22 cellular contexts compared by ENCODE assay signal in genomic region chr11:10487002-10487647, GRCh38. TPM values are rescaled to one million over a fixed set of nuclear protein-coding genes. Genes with fewer than 3 reads are reported as not detected.
A peak's percentile ranks its signal among the peaks of the same experiment; 100 is the strongest.
DNase-seq lines count a peak whose midpoint lies in the region; ATAC-seq and TF ChIP-seq lines count a peak whose summit lies in the region.
"Had no signal": no experiment of that assay in that cellular context is flagged by ENCODE, and none has a peak within 500 bp of the region (broad histone marks: within the 10 kb centered on the region; RNA-seq: fewer than 3 reads in every experiment).

No MANE protein-coding gene starts in this region.

- peaks cover 11% of the 10 kb centered on the region for H3K36me3 ChIP-seq in RWPE2 (ENCODE audit: low read depth)
- H3K36me3 ChIP-seq: neural progenitor cell had no signal

- H3K4me3 ChIP-seq in RWPE2 (ENCODE audit: severe bottlenecking), result no peak overlapping the region
- H3K4me3 ChIP-seq: neural progenitor cell, psoas muscle had no signal

- H3K4me1 ChIP-seq in RWPE2 (ENCODE audit: insufficient read depth, poor library complexity, severe bottlenecking), result peaks cover 30% of the 10 kb centered on the region

- intact Hi-C loops in activated CD8-positive, alpha-beta T cell treated with anti-CD3 and anti-CD28 coated beads for 36 hours (cut with micrococcal nuclease), result no loop called here
- intact Hi-C loops in activated naive CD4-positive, alpha-beta T cell treated with anti-CD3 and anti-CD28 coated beads for 36 hours (cut with micrococcal nuclease), result no loop called here

- no peaks in the 10 kb centered on the region for H3K27me3 Mint-ChIP-seq in activated CD8-positive, alpha-beta T cell treated with anti-CD3 and anti-CD28 coated beads for 36 hours
- H3K27me3 Mint-ChIP-seq in activated CD8-positive, alpha-beta T cell treated with anti-CD3 and anti-CD28 coated beads, Interleukin-2, amount 10 ng/mL, durations not matched to agents 7 days and 5 days (ENCODE audit: low read depth), result no peaks in the 10 kb centered on the region
- no peaks in the 10 kb centered on the region for H3K27me3 Mint-ChIP-seq in activated naive CD4-positive, alpha-beta T cell treated with anti-CD3 and anti-CD28 coated beads for 36 hours (ENCODE audit: low read depth)
- H3K27me3 Mint-ChIP-seq: effector memory CD8-positive, alpha-beta T cell; T-cell had no signal

- no peaks in the 10 kb centered on the region for H3K27me3 ChIP-seq in RWPE2 (ENCODE audit: insufficient read depth, poor library complexity, severe bottlenecking)
- H3K27me3 ChIP-seq: neural progenitor cell had no signal

- TF ChIP-seq CTCF in activated CD8-positive, alpha-beta T cell treated with anti-CD3 and anti-CD28 coated beads for 36 hours (IDR thresholded peaks at IDR 0.05), result no peak
- no peak for TF ChIP-seq CTCF in RWPE2 (IDR thresholded peaks at IDR 0.05; ENCODE audit: poor library complexity, severe bottlenecking)

- no peaks in the 10 kb centered on the region for H3K9me3 Mint-ChIP-seq in activated CD8-positive, alpha-beta T cell treated with anti-CD3 and anti-CD28 coated beads for 36 hours
- no peaks in the 10 kb centered on the region for H3K9me3 Mint-ChIP-seq in activated CD8-positive, alpha-beta T cell treated with anti-CD3 and anti-CD28 coated beads, Interleukin-2, amount 10 ng/mL, durations not matched to agents 7 days and 5 days (ENCODE audit: insufficient read depth)
- H3K9me3 Mint-ChIP-seq in activated naive CD4-positive, alpha-beta T cell treated with anti-CD3 and anti-CD28 coated beads for 36 hours, result no peaks in the 10 kb centered on the region
- H3K9me3 Mint-ChIP-seq: effector memory CD8-positive, alpha-beta T cell; T-cell had no signal

- POLR2A ChIA-PET in activated CD8-positive, alpha-beta T cell treated with anti-CD3 and anti-CD28 coated beads for 36 hours (lab: Charles Lee), result no interaction called here
- POLR2A ChIA-PET in activated CD8-positive, alpha-beta T cell treated with anti-CD3 and anti-CD28 coated beads, Interleukin-2, amount 10 ng/mL, durations not matched to agents 7 days and 5 days (lab: Charles Lee), result no interaction called here

- no peak for DNase-seq in activated CD8-positive, alpha-beta T cell treated with anti-CD3 and anti-CD28 coated beads for 36 hours
- no peak for DNase-seq in activated CD8-positive, alpha-beta T cell treated with anti-CD3 and anti-CD28 coated beads, Interleukin-2, amount 10 ng/mL, durations not matched to agents 7 days and 5 days
- DNase-seq in RWPE2 (ENCODE audit: low spot score) (no peak), epithelial cell of prostate (ENCODE audit: low read depth, low spot score) (no peak), substantia nigra (lab: John Stamatoyannopoulos, UW) (no peak), NCI-H526 (lab: John Stamatoyannopoulos, UW) (no peak), NCI-H187 treated with DMSO at 0.1 percent for 48 hours (lab: John Stamatoyannopoulos, UW) (no peak)
- no peak for DNase-seq in activated naive CD4-positive, alpha-beta T cell treated with anti-CD3 and anti-CD28 coated beads for 36 hours
- DNase-seq: activated CD4-positive, alpha-beta T cell treated with anti-CD3 and anti-CD28 coated beads for 48 hours; amniotic stem cell; DMS79; effector memory CD8-positive, alpha-beta T cell; GF-D8; KBM-7; NCI-H1436; NCI-H2171 treated with DMSO at 0.1 percent for 48 hours; NCI-H524; NK-92 treated with Interleukin-12 subunit alpha and Interleukin-12 subunit beta, amount 100 ng/mL, for 24 hours; psoas muscle; SIG-M5 had no signal

- CTCF ChIA-PET in activated CD8-positive, alpha-beta T cell treated with anti-CD3 and anti-CD28 coated beads for 36 hours (lab: Charles Lee), result interaction anchor here (1.4 kb wide), 1 partner anchor 54 kb away, joined by 7 read pairs; the partner anchor contains the start of gene RNF141
- CTCF ChIA-PET in activated CD8-positive, alpha-beta T cell treated with anti-CD3 and anti-CD28 coated beads, Interleukin-2, amount 10 ng/mL, durations not matched to agents 7 days and 5 days (lab: Charles Lee), result interaction anchor here (1.6 kb wide), 1 partner anchor 167 kb away, joined by 5 read pairs; no protein-coding TSS in a partner anchor
- CTCF ChIA-PET in activated naive CD4-positive, alpha-beta T cell treated with anti-CD3 and anti-CD28 coated beads for 36 hours (lab: Charles Lee), result no interaction called here

- peaks cover 24% of the 10 kb centered on the region for H3K4me1 Mint-ChIP-seq in activated CD8-positive, alpha-beta T cell treated with anti-CD3 and anti-CD28 coated beads for 36 hours (ENCODE audit: low read depth)
- peaks cover 11% of the 10 kb centered on the region for H3K4me1 Mint-ChIP-seq in activated CD8-positive, alpha-beta T cell treated with anti-CD3 and anti-CD28 coated beads, Interleukin-2, amount 10 ng/mL, durations not matched to agents 7 days and 5 days (ENCODE audit: low read depth)
- H3K4me1 Mint-ChIP-seq in activated naive CD4-positive, alpha-beta T cell treated with anti-CD3 and anti-CD28 coated beads for 36 hours (ENCODE audit: low read depth), result peaks cover 18% of the 10 kb centered on the region

- H3K27ac ChIP-seq in RWPE2 (ENCODE audit: poor library complexity, severe bottlenecking), result peak overlapping the region; percentile 78
- H3K27ac ChIP-seq in epithelial cell of prostate, result peak overlapping the region; percentile 98
- H3K27ac ChIP-seq in substantia nigra (ENCODE audit: low read depth, low read length, poor library complexity, severe bottlenecking), result peak overlapping the region; percentile 29
- H3K27ac ChIP-seq: neural progenitor cell, psoas muscle had no signal

- H3K36me3 Mint-ChIP-seq in activated CD8-positive, alpha-beta T cell treated with anti-CD3 and anti-CD28 coated beads for 36 hours (ENCODE audit: low read depth), result peaks cover 16% of the 10 kb centered on the region
- peaks cover 30% of the 10 kb centered on the region for H3K36me3 Mint-ChIP-seq in activated CD8-positive, alpha-beta T cell treated with anti-CD3 and anti-CD28 coated beads, Interleukin-2, amount 10 ng/mL, durations not matched to agents 7 days and 5 days (ENCODE audit: low read depth)
- H3K36me3 Mint-ChIP-seq in activated naive CD4-positive, alpha-beta T cell treated with anti-CD3 and anti-CD28 coated beads for 36 hours (ENCODE audit: low read depth), result peaks cover 5% of the 10 kb centered on the region

- no peak for ATAC-seq in activated CD8-positive, alpha-beta T cell treated with anti-CD3 and anti-CD28 coated beads for 36 hours
- no peak for ATAC-seq in activated CD8-positive, alpha-beta T cell treated with anti-CD3 and anti-CD28 coated beads, Interleukin-2, amount 10 ng/mL, durations not matched to agents 7 days and 5 days
- no peak for ATAC-seq in RWPE2 (ENCODE audit: low read depth)
- ATAC-seq: effector memory CD8-positive, alpha-beta T cell; psoas muscle; T-cell had no signal

- no peak overlapping the region for H3K4me3 Mint-ChIP-seq in activated CD8-positive, alpha-beta T cell treated with anti-CD3 and anti-CD28 coated beads for 36 hours
- no peak overlapping the region for H3K4me3 Mint-ChIP-seq in activated CD8-positive, alpha-beta T cell treated with anti-CD3 and anti-CD28 coated beads, Interleukin-2, amount 10 ng/mL, durations not matched to agents 7 days and 5 days
- no peak overlapping the region for H3K4me3 Mint-ChIP-seq in activated naive CD4-positive, alpha-beta T cell treated with anti-CD3 and anti-CD28 coated beads for 36 hours
- H3K4me3 Mint-ChIP-seq: effector memory CD8-positive, alpha-beta T cell; neural progenitor cell; T-cell had no signal

- no peaks in the 10 kb centered on the region for H3K9me3 ChIP-seq in RWPE2 (ENCODE audit: severe bottlenecking)
- H3K9me3 ChIP-seq: psoas muscle had no signal

- H3K27ac Mint-ChIP-seq in activated CD8-positive, alpha-beta T cell treated with anti-CD3 and anti-CD28 coated beads for 36 hours, result peak overlapping the region; percentile 5
- H3K27ac Mint-ChIP-seq in activated CD8-positive, alpha-beta T cell treated with anti-CD3 and anti-CD28 coated beads, Interleukin-2, amount 10 ng/mL, durations not matched to agents 7 days and 5 days, result no peak overlapping the region
- no peak overlapping the region for H3K27ac Mint-ChIP-seq in activated naive CD4-positive, alpha-beta T cell treated with anti-CD3 and anti-CD28 coated beads for 36 hours

RNA-seq across cellular contexts. Expression of gene AMPD3, which starts 32.1 kb away (rescaled TPM):
- total RNA-seq in activated CD8-positive, alpha-beta T cell treated with anti-CD3 and anti-CD28 coated beads for 36 hours, result 10 to 100 TPM; 31.1 to 34.2 TPM
- 10 to 100 TPM; 11.9 to 12.3 TPM for total RNA-seq in activated CD8-positive, alpha-beta T cell treated with anti-CD3 and anti-CD28 coated beads, Interleukin-2, amount 10 ng/mL, durations not matched to agents 7 days and 5 days
- 10 to 100 TPM; 11.5 to 13.0 TPM for total RNA-seq in activated naive CD4-positive, alpha-beta T cell treated with anti-CD3 and anti-CD28 coated beads for 36 hours

RNA-seq across cellular contexts. Expression of gene RNF141, which starts 53.9 kb away (rescaled TPM):
- total RNA-seq in activated CD8-positive, alpha-beta T cell treated with anti-CD3 and anti-CD28 coated beads for 36 hours, result 10 to 100 TPM; 19.4 to 20.8 TPM
- 10 to 100 TPM; 10.7 to 11.6 TPM for total RNA-seq in activated CD8-positive, alpha-beta T cell treated with anti-CD3 and anti-CD28 coated beads, Interleukin-2, amount 10 ng/mL, durations not matched to agents 7 days and 5 days
- total RNA-seq in activated naive CD4-positive, alpha-beta T cell treated with anti-CD3 and anti-CD28 coated beads for 36 hours, result 10 to 100 TPM; 20.9 to 21.8 TPM

Comparison
In these comparisons a context has a peak if more than half of its experiments do, and no peak if none do; other contexts are left out.
1. H3K27ac ChIP-seq: peak in every context shown above with its lines; median percentile 98 in epithelial cell of prostate; 78 in RWPE2; 29 in substantia nigra.